1 cellular context compared by ENCODE assay signal in the genomic region with DNA sequence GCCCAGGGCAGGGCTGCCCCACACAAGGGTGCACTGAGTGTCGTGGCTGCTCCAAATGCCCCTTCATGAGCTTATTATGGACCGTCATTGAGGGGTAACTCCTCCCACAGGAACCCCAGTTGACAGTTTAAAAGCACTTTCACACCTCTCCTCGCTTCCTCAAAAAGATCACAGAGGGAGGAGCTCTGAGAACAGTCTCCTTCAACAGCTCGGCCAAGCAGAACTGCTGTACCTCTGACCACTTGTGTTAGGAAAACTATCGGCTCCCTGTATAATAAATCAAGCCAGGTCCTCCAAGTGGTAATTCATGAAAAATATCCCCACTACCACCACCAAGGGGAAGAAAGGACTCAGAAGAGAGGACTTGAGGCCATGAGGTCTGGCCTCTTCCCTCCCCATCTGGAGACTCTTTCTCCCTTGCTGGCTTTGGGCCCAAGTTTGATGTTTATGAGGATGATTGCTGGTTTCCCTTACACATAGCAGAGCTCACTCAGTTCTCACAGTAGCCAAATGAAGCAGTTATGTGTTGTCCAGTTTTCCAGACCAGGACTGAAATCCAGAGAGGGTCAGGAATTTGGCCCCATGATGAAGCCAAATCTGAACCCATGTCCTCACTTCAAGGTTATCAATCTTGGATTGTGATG.
TF ChIP-seq lines count a peak whose summit lies in the region.

No MANE protein-coding gene starts in this region.

TF ChIP-seq in IMR-90, 13 proteins besides CTCF, POLR2A, EP300 and RAD21:
- no peak for TF ChIP-seq MXI1 (IDR thresholded peaks at IDR 0.05; ENCODE audit: borderline replicate concordance, low read depth, low read length)
- no peak for TF ChIP-seq CHD1 (IDR thresholded peaks at IDR 0.05; ENCODE audit: low read depth, low read length)
- TF ChIP-seq, protein P1, sequence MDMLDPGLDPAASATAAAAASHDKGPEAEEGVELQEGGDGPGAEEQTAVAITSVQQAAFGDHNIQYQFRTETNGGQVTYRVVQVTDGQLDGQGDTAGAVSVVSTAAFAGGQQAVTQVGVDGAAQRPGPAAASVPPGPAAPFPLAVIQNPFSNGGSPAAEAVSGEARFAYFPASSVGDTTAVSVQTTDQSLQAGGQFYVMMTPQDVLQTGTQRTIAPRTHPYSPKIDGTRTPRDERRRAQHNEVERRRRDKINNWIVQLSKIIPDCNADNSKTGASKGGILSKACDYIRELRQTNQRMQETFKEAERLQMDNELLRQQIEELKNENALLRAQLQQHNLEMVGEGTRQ (IDR thresholded peaks at IDR 0.05; ENCODE audit: low read depth, low read length): no peak
- TF ChIP-seq RFX5 (IDR thresholded peaks at IDR 0.05; ENCODE audit: low read depth, low read length): no peak
- no peak for TF ChIP-seq NFE2L2 (IDR thresholded peaks at IDR 0.05; ENCODE audit: low read depth, low read length)
- TF ChIP-seq CEBPB (IDR thresholded peaks at IDR 0.05; ENCODE audit: low read depth, low read length): no peak
- no peak for TF ChIP-seq SMC3 (IDR thresholded peaks at IDR 0.05; ENCODE audit: low read depth, low read length)
- TF ChIP-seq, protein P2, sequence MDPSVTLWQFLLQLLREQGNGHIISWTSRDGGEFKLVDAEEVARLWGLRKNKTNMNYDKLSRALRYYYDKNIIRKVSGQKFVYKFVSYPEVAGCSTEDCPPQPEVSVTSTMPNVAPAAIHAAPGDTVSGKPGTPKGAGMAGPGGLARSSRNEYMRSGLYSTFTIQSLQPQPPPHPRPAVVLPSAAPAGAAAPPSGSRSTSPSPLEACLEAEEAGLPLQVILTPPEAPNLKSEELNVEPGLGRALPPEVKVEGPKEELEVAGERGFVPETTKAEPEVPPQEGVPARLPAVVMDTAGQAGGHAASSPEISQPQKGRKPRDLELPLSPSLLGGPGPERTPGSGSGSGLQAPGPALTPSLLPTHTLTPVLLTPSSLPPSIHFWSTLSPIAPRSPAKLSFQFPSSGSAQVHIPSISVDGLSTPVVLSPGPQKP (IDR thresholded peaks at IDR 0.05; ENCODE audit: borderline replicate concordance, low read depth, low read length): no peak
- TF ChIP-seq MAFK (IDR thresholded peaks at IDR 0.05; ENCODE audit: low read depth, low read length): no peak
- TF ChIP-seq RCOR1 (IDR thresholded peaks at IDR 0.05; ENCODE audit: insufficient replicate concordance, low read length): no peak
- no peak for TF ChIP-seq FOS (IDR thresholded peaks at IDR 0.05; ENCODE audit: low read depth, low read length)
- no peak for TF ChIP-seq BHLHE40 (IDR thresholded peaks at IDR 0.05; ENCODE audit: low read depth, low read length)
- no peak for TF ChIP-seq MAZ (IDR thresholded peaks at IDR 0.05; ENCODE audit: borderline replicate concordance, low read depth, low read length)
TF ChIP-seq in IMR-90: peak in this region for 0.
